ENCODE assay signal across 11 cellular contexts in genomic region chr15:81752974-81753373, GRCh38.
A peak's percentile ranks its signal among the peaks of the same experiment; 100 is the strongest.
DNase-seq lines count a peak whose midpoint lies in the region; ATAC-seq and TF ChIP-seq lines count a peak whose summit lies in the region.
"Had no signal": no experiment of that assay in that cellular context is flagged by ENCODE, and none has a peak within 500 bp of the region (broad histone marks: within the 10 kb centered on the region; RNA-seq: fewer than 3 reads in every experiment).

No MANE protein-coding gene starts in this region.

- no peaks in the 10 kb centered on the region for H3K36me3 ChIP-seq in BLaER1 treated with 17β-estradiol and CSF1 and Interleukin-3, amounts not matched to agents 10 nM and 100 nM
- no peaks in the 10 kb centered on the region for H3K36me3 ChIP-seq in GM23338 (ENCODE audit: insufficient read depth)
- H3K36me3 ChIP-seq: spleen had no signal

- peak; percentile 29 to 30; a peak in 3 of 4 replicates for TF ChIP-seq CTCF in GM23338 (conservative IDR thresholded peaks at IDR 0.05; ENCODE audit: low read depth in 2 of 2)

- peaks cover 1% of the 10 kb centered on the region for H3K27me3 Mint-ChIP-seq in GM23338 (ENCODE audit: insufficient read depth, low read depth, poor library complexity)
- peaks cover 15% of the 10 kb centered on the region for H3K27me3 Mint-ChIP-seq in activated T-cell treated with anti-CD3 and anti-CD28 coated beads, Interleukin-2, amount 50 U/mL, for 72 hours (ENCODE audit: low read depth)

- no peaks in the 10 kb centered on the region for H3K36me3 Mint-ChIP-seq in GM23338 (ENCODE audit: low read depth)
- H3K36me3 Mint-ChIP-seq in activated T-cell treated with anti-CD3 and anti-CD28 coated beads, Interleukin-2, amount 50 U/mL, for 72 hours (ENCODE audit: insufficient read depth in 2 of 2) = no peaks in the 10 kb centered on the region
- H3K36me3 Mint-ChIP-seq: CD14-positive monocyte had no signal

- H3K4me3 ChIP-seq in BLaER1 treated with 17β-estradiol and CSF1 and Interleukin-3, amounts not matched to agents 10 nM and 100 nM = no peak overlapping the region
- H3K4me3 ChIP-seq in GM23338 = no peak overlapping the region
- H3K4me3 ChIP-seq: dorsolateral prefrontal cortex, spleen had no signal

- no peak overlapping the region; a peak in 1 of 22 replicates for H3K27ac ChIP-seq in BLaER1 treated with 17β-estradiol and CSF1 and Interleukin-3, amounts not matched to agents 10 nM and 100 nM
- peak overlapping the region; percentile 14; the same call in 1 of the 2 replicates for H3K27ac ChIP-seq in GM23338 (ENCODE audit: low read depth)
- H3K27ac ChIP-seq: dorsolateral prefrontal cortex had no signal

- H3K79me2 ChIP-seq in GM23338 (replicated peaks; ENCODE audit: insufficient read depth) = peaks cover 8% of the 10 kb centered on the region

- H3K9ac ChIP-seq in BLaER1 treated with 17β-estradiol and CSF1 and Interleukin-3, amounts not matched to agents 10 nM and 100 nM = no peak overlapping the region

- peaks cover 3% of the 10 kb centered on the region; the same call in 1 of the 2 replicates for H3K9me2 ChIP-seq in GM23338 (ENCODE audit: insufficient read depth)

- DNase-seq in GM23338 (ENCODE audit: low spot score) = peak; percentile 44
- peak; percentile 8 for DNase-seq in RKO (ENCODE audit: low spot score)
- DNase-seq in fibroblast of the conjunctiva (ENCODE audit: low read depth) = peak; percentile 41
- no peak for DNase-seq in ecto neural progenitor cell (ENCODE audit: low spot score)
- no peak for DNase-seq in activated gamma-delta T cell (lab: John Stamatoyannopoulos, UW)
- no peak for DNase-seq in activated T-cell treated with anti-CD3 and anti-CD28 coated beads, Interleukin-2, amount 50 U/mL, for 72 hours
- DNase-seq: spleen; stimulated activated naive CD8-positive, alpha-beta T cell treated with anti-CD3 and anti-CD28 coated beads, Interleukin-15, Interleukin-2, amounts not matched to agents 100 U/mL and 50 U/mL, for 24 hours had no signal

- no peaks in the 10 kb centered on the region for H4K20me1 ChIP-seq in BLaER1 treated with 17β-estradiol and CSF1 and Interleukin-3, amounts not matched to agents 10 nM and 100 nM
- H4K20me1 ChIP-seq in GM23338 (replicated peaks; ENCODE audit: insufficient read depth) = peaks cover 10% of the 10 kb centered on the region; the same call in 1 of the 2 replicates

- peaks cover 25 to 36% (median 30%) of the 10 kb centered on the region in 10 experiments for H3K4me1 ChIP-seq in BLaER1 treated with 17β-estradiol and CSF1 and Interleukin-3, amounts not matched to agents 10 nM and 100 nM
- H3K4me1 ChIP-seq in GM23338 (ENCODE audit: insufficient read depth) = peaks cover 29% of the 10 kb centered on the region

- H3K27ac Mint-ChIP-seq in GM23338 = no peak overlapping the region
- no peak overlapping the region for H3K27ac Mint-ChIP-seq in activated T-cell treated with anti-CD3 and anti-CD28 coated beads, Interleukin-2, amount 50 U/mL, for 72 hours

- H3F3A ChIP-seq in GM23338 (replicated peaks; ENCODE audit: low read depth) = no peaks in the 10 kb centered on the region

- H3K4me2 ChIP-seq in BLaER1 treated with 17β-estradiol and CSF1 and Interleukin-3, amounts not matched to agents 10 nM and 100 nM = peak overlapping the region; percentile 12 to 53 (median 38)
- H3K4me2 ChIP-seq in GM23338 = 0 out of 2 replicates have a peak overlapping the region, but pooled peaks have one; percentile 74

- no peaks in the 10 kb centered on the region for H3K9me3 Mint-ChIP-seq in GM23338
- H3K9me3 Mint-ChIP-seq in activated T-cell treated with anti-CD3 and anti-CD28 coated beads, Interleukin-2, amount 50 U/mL, for 72 hours = no peaks in the 10 kb centered on the region

- ATAC-seq in GM23338 = peak; percentile 44
- ATAC-seq in activated T-cell treated with anti-CD3 and anti-CD28 coated beads, Interleukin-2, amount 50 U/mL, for 72 hours (replicated peaks in 1 of 2) = no peak
- ATAC-seq: stimulated activated naive CD8-positive, alpha-beta T cell treated with anti-CD3 and anti-CD28 coated beads, Interleukin-15, Interleukin-2, amounts not matched to agents 100 U/mL and 50 U/mL, for 24 hours had no signal

- H2AFZ ChIP-seq in GM23338 = no peak overlapping the region

- H3K9me3 ChIP-seq in BLaER1 treated with 17β-estradiol and CSF1 and Interleukin-3, amounts not matched to agents 10 nM and 100 nM (replicated peaks in 1 of 11) = no peaks in the 10 kb centered on the region; a peak in 1 of 22 replicates
- H3K9me3 ChIP-seq: spleen had no signal

- peaks cover 32% of the 10 kb centered on the region for H3K4me1 Mint-ChIP-seq in GM23338
- no peaks in the 10 kb centered on the region for H3K4me1 Mint-ChIP-seq in activated T-cell treated with anti-CD3 and anti-CD28 coated beads, Interleukin-2, amount 50 U/mL, for 72 hours (ENCODE audit: low read depth)

- H3K27me3 ChIP-seq in BLaER1 treated with 17β-estradiol and CSF1 and Interleukin-3, amounts not matched to agents 10 nM and 100 nM = no peaks in the 10 kb centered on the region
- H3K27me3 ChIP-seq in GM23338 (ENCODE audit: insufficient read depth) = no peaks in the 10 kb centered on the region

- H3K4me3 Mint-ChIP-seq in GM23338 = no peak overlapping the region
- no peak overlapping the region for H3K4me3 Mint-ChIP-seq in activated T-cell treated with anti-CD3 and anti-CD28 coated beads, Interleukin-2, amount 50 U/mL, for 72 hours
- H3K4me3 Mint-ChIP-seq: CD14-positive monocyte had no signal

TF ChIP-seq in GM23338, 12 proteins besides CTCF, POLR2A, EP300 and RAD21:
- TF ChIP-seq ZNF462 (CRISPR knock-in tag; IDR thresholded peaks at IDR 0.05) = no peak
- TF ChIP-seq ZNF331 (CRISPR knock-in tag; IDR thresholded peaks at IDR 0.05; ENCODE audit: low read depth) = no peak
- TF ChIP-seq ZNF114 (CRISPR knock-in tag; IDR thresholded peaks at IDR 0.05) = no peak
- no peak for TF ChIP-seq CREB1 (CRISPR knock-in tag; IDR thresholded peaks at IDR 0.05; ENCODE audit: low read depth)
- no peak for TF ChIP-seq NANOG (IDR thresholded peaks at IDR 0.05; ENCODE audit: borderline replicate concordance)
- no peak for TF ChIP-seq EZH2phosphoT487 (IDR thresholded peaks at IDR 0.05; ENCODE audit: unreplicated experiment)
- TF ChIP-seq STAT1 (IDR thresholded peaks at IDR 0.05; ENCODE audit: unreplicated experiment) = no peak
- no peak for TF ChIP-seq POLR2AphosphoS5 (IDR thresholded peaks at IDR 0.05; ENCODE audit: low read depth)

Comparison
In these comparisons a context has a peak if more than half of its experiments do, and no peak if none do; other contexts are left out.
1. DNase-seq: peak in GM23338 (single experiment), RKO (single experiment) and fibroblast of the conjunctiva (single experiment); none in ecto neural progenitor cell (single experiment), activated gamma-delta T cell (single experiment) and activated T-cell treated with anti-CD3 and anti-CD28 coated beads, Interleukin-2, amount 50 U/mL, for 72 hours (0 of 2).